11 cellular contexts compared by ENCODE assay signal in genomic region chr1:1842360-1843146, GRCh38. TPM values are rescaled to one million over a fixed set of nuclear protein-coding genes. Genes with fewer than 3 reads are reported as not detected.
DNase-seq lines count a peak whose midpoint lies in the region; ATAC-seq and TF ChIP-seq lines count a peak whose summit lies in the region.
"Had no signal": no experiment of that assay in that cellular context is flagged by ENCODE, and none has a peak within 500 bp of the region (broad histone marks: within the 10 kb centered on the region; RNA-seq: fewer than 3 reads in every experiment).

No MANE protein-coding gene starts in this region.

- no peak overlapping the region; the same call in 1 of the 2 replicates for H3K9ac ChIP-seq in KMS-11

- peaks cover 95% of the 10 kb centered on the region for H3K79me2 ChIP-seq in KMS-11 (ENCODE audit: insufficient read depth, low read depth)

- H3K27ac ChIP-seq in KMS-11 (peak overlapping the region; percentile 53), prostate gland (no peak overlapping the region)
- H3K27ac ChIP-seq: 22Rv1 had no signal

- ATAC-seq in T-helper 17 cell = peak; percentile 27
- no peak for ATAC-seq in natural killer cell treated with Interleukin-12 subunit alpha and Interleukin-12 subunit beta and Interleukin-15 and Interleukin-18, amount 100 ng/mL, for 72 hours

- TF ChIP-seq POLR2A in prostate gland (IDR thresholded peaks at IDR 0.05) = no peak

- H3K36me3 ChIP-seq in KMS-11 (ENCODE audit: insufficient read depth) = no peaks in the 10 kb centered on the region
- no peaks in the 10 kb centered on the region for H3K36me3 ChIP-seq in prostate gland

- peaks cover 43% of the 10 kb centered on the region for H3K4me1 Mint-ChIP-seq in T-helper 17 cell
- peaks cover 43 to 47% of the 10 kb centered on the region in 2 donors for H3K4me1 Mint-ChIP-seq in natural killer cell treated with Interleukin-12 subunit alpha and Interleukin-12 subunit beta and Interleukin-15 and Interleukin-18, amount 100 ng/mL, for 72 hours (ENCODE audit: low read depth in 2 of 2)

- H3K9me3 Mint-ChIP-seq in natural killer cell treated with Interleukin-12 subunit alpha and Interleukin-12 subunit beta and Interleukin-15 and Interleukin-18, amount 100 ng/mL, for 72 hours = no peaks in the 10 kb centered on the region

- peak; percentile 78 for DNase-seq in DMS 273 (lab: John Stamatoyannopoulos, UW; ENCODE audit: unreplicated experiment)
- DNase-seq in DMS 273 treated with DMSO at 0.1 percent for 48 hours (lab: John Stamatoyannopoulos, UW) = no peak
- no peak for DNase-seq in T-helper 17 cell
- no peak for DNase-seq in natural killer cell treated with Interleukin-12 subunit alpha and Interleukin-12 subunit beta and Interleukin-15 and Interleukin-18, amount 100 ng/mL, for 72 hours (ENCODE audit: low spot score)
- DNase-seq in OCI-M1 (lab: John Stamatoyannopoulos, UW) = no peak
- DNase-seq in prostate gland (ENCODE audit: low spot score) = no peak
- no peak for DNase-seq in NOMO-1 treated with DMSO at 0.1 percent for 48 hours (lab: John Stamatoyannopoulos, UW; ENCODE audit: unreplicated experiment)
- DNase-seq: activated T-cell treated with anti-CD3 and anti-CD28 coated beads, Interleukin-2, amount 50 U/mL, for 48 hours; SIG-M5 had no signal

- intact Hi-C loops in prostate gland (cut with DNase I) = no loop called here

- peaks cover 56% of the 10 kb centered on the region for H3K4me1 ChIP-seq in KMS-11 (ENCODE audit: low read depth, poor library complexity, severe bottlenecking)
- H3K4me1 ChIP-seq in prostate gland (replicated peaks) = peaks cover 5% of the 10 kb centered on the region

- H3K27me3 Mint-ChIP-seq in T-helper 17 cell = no peaks in the 10 kb centered on the region
- no peaks in the 10 kb centered on the region for H3K27me3 Mint-ChIP-seq in natural killer cell treated with Interleukin-12 subunit alpha and Interleukin-12 subunit beta and Interleukin-15 and Interleukin-18, amount 100 ng/mL, for 72 hours

- peaks cover 26% of the 10 kb centered on the region for H4K20me1 ChIP-seq in KMS-11 (ENCODE audit: insufficient read depth)

- H2AFZ ChIP-seq in KMS-11 (ENCODE audit: low read depth) = no peak overlapping the region

- H3K27me3 ChIP-seq in KMS-11 (ENCODE audit: insufficient read depth, low read depth) = no peaks in the 10 kb centered on the region
- H3K27me3 ChIP-seq in prostate gland (replicated peaks; ENCODE audit: insufficient read depth) = no peaks in the 10 kb centered on the region

- peak overlapping the region; percentile 83 for H3K4me2 ChIP-seq in KMS-11

- no peak overlapping the region for H3K4me3 Mint-ChIP-seq in T-helper 17 cell
- peak overlapping the region; percentile 23 for H3K4me3 Mint-ChIP-seq in natural killer cell treated with Interleukin-12 subunit alpha and Interleukin-12 subunit beta and Interleukin-15 and Interleukin-18, amount 100 ng/mL, for 72 hours

- H3K4me3 ChIP-seq in KMS-11 (IDR thresholded peaks at IDR 0.05; ENCODE audit: insufficient read depth, low read depth, low read length) = no peak overlapping the region
- H3K4me3 ChIP-seq in prostate gland = no peak overlapping the region

- 72% methylated on average over 11 of the region's 11 CpGs for WGBS in prostate gland

- TF ChIP-seq CTCF in KMS-11 (conservative IDR thresholded peaks at IDR 0.05; ENCODE audit: low read depth, low read length) = no peak; the same call in 1 of the 2 replicates
- TF ChIP-seq CTCF in prostate gland (IDR thresholded peaks at IDR 0.05) = no peak

- H3K9me3 ChIP-seq in T-helper 17 cell (ENCODE audit: control insufficient read depth, low read length, poor library complexity, severe bottlenecking) (no peaks in the 10 kb centered on the region), prostate gland (no peaks in the 10 kb centered on the region)

- H3K36me3 Mint-ChIP-seq in T-helper 17 cell (ENCODE audit: low read depth) = no peaks in the 10 kb centered on the region
- H3K36me3 Mint-ChIP-seq in natural killer cell treated with Interleukin-12 subunit alpha and Interleukin-12 subunit beta and Interleukin-15 and Interleukin-18, amount 100 ng/mL, for 72 hours = no peaks in the 10 kb centered on the region

- H3K27ac Mint-ChIP-seq in T-helper 17 cell = peak overlapping the region; percentile 83
- peak overlapping the region; percentile 76 to 92 for H3K27ac Mint-ChIP-seq in natural killer cell treated with Interleukin-12 subunit alpha and Interleukin-12 subunit beta and Interleukin-15 and Interleukin-18, amount 100 ng/mL, for 72 hours

RNA-seq across cellular contexts. Expression of gene GNB1, which starts 48.3 kb away (rescaled TPM):
- total RNA-seq in T-helper 17 cell = 100 to 1,000 TPM; 236 to 255 TPM
- total RNA-seq in natural killer cell treated with Interleukin-12 subunit alpha and Interleukin-12 subunit beta and Interleukin-15 and Interleukin-18, amount 100 ng/mL, for 72 hours = 100 to 1,000 TPM; 361 to 446 TPM
- total RNA-seq in prostate gland = 100 to 1,000 TPM; 163 to 233 TPM
